In genomic region chr16:29667320-29667605, GRCh38 we compare ENCODE assay signal across 13 cellular contexts. TPM values are rescaled to one million over a fixed set of nuclear protein-coding genes. Genes with fewer than 3 reads are reported as not detected.
DNase-seq lines count a peak whose midpoint lies in the region; ATAC-seq, FAIRE-seq and TF ChIP-seq lines count a peak whose summit lies in the region.
"Not testable (repeated sequence)": the region's sequence is repeated elsewhere in the genome, so short reads cannot be mapped to it uniquely, and the experiment has no call there.
"Had no signal": no experiment of that assay in that cellular context is flagged by ENCODE, and none has a peak within 500 bp of the region (broad histone marks: within the 10 kb centered on the region; RNA-seq: fewer than 3 reads in every experiment).

No MANE protein-coding gene starts in this region.

- H2AFZ ChIP-seq in HepG2 (ENCODE audit: low read length) = not testable (repeated sequence)
- H2AFZ ChIP-seq in neural progenitor cell (replicated peaks) = peak overlapping the region; percentile 87

- in situ Hi-C loops in HepG2 (cut with HindIII; ENCODE audit: extremely low pct_ligation_motif_present, low pct_unique_long_range_greater_than_20kb) = not testable (repeated sequence)

- TF ChIP-seq CTCF in CD8-positive, alpha-beta T cell (IDR thresholded peaks at IDR 0.05); HepG2 (CRISPR knock-in tag; IDR thresholded peaks at IDR 0.05); neural progenitor cell (IDR thresholded peaks at IDR 0.05); upper lobe of right lung (IDR thresholded peaks at IDR 0.05): not testable (repeated sequence)

- H3K4me3 ChIP-seq in CD8-positive, alpha-beta T cell (ENCODE audit: low read depth, low read length) = peak overlapping the region; percentile 89
- H3K4me3 ChIP-seq in HepG2 (replicated peaks in 1 of 3; ENCODE audit: insufficient read depth in 1 of 3, low read depth in 2 of 3, low read length in 3 of 3) (peak overlapping the region in 1 of 3 experiments; percentile 9; a peak in 1 of 6 replicates), neural progenitor cell (peak overlapping the region; percentile 28)
- not testable (repeated sequence) for H3K4me3 ChIP-seq in upper lobe of right lung

- CTCF ChIA-PET in CD8-positive, alpha-beta T cell (lab: Charles Lee) = interaction anchor here (1.5 kb wide), 1 partner anchor 181 kb away, joined by 5 read pairs; no protein-coding TSS in a partner anchor
- CTCF ChIA-PET in HepG2 (lab: Yijun Ruan, JAX; ENCODE audit: low intra/inter-chr PET ratio, low total read pairs) = not testable (repeated sequence)

- H3F3A ChIP-seq in neural progenitor cell (ENCODE audit: low read depth) = peaks cover 18% of the 10 kb centered on the region

- H3K4me2 ChIP-seq in HepG2 (ENCODE audit: low read depth, low read length) (peak overlapping the region; percentile 70), neural progenitor cell (peak overlapping the region; percentile 67)

- not testable (repeated sequence) for TF ChIP-seq EP300 in HepG2 (IDR thresholded peaks at IDR 0.05; ENCODE audit: low read depth in 2 of 2, low read length in 2 of 2); HepG2 (CRISPR knock-in tag; IDR thresholded peaks at IDR 0.05; ENCODE audit: borderline replicate concordance)

- not testable (repeated sequence) for H3K27me3 ChIP-seq in CD8-positive, alpha-beta T cell (ENCODE audit: insufficient read depth, low read length); HepG2 (ENCODE audit: control insufficient read depth in 1 of 2, insufficient read depth in 2 of 2, low read length in 2 of 2); neural progenitor cell; upper lobe of right lung

- peaks cover 46% of the 10 kb centered on the region for H3K4me1 ChIP-seq in CD8-positive, alpha-beta T cell (ENCODE audit: insufficient read depth, low read length)
- peaks cover 53% of the 10 kb centered on the region for H3K4me1 ChIP-seq in HepG2 (ENCODE audit: insufficient read depth, low read length)
- H3K4me1 ChIP-seq in neural progenitor cell = peaks cover 21% of the 10 kb centered on the region
- H3K4me1 ChIP-seq in upper lobe of right lung = not testable (repeated sequence)

- peaks cover 59% of the 10 kb centered on the region for H3K4me1 Mint-ChIP-seq in CD8-positive, alpha-beta T cell (ENCODE audit: low read depth)
- H3K4me1 Mint-ChIP-seq in T-helper 1 cell treated with Interleukin-12 subunit alpha and Interleukin-12 subunit beta and Interleukin-4 antibody, amounts not matched to agents 30 μg/mL and 1 μg/mL, for 36 hours (ENCODE audit: low read depth) = peaks cover 35% of the 10 kb centered on the region
- H3K4me1 Mint-ChIP-seq in activated T-cell treated with anti-CD3 and anti-CD28 coated beads, Interleukin-2, amount 50 U/mL, for 4 hours (ENCODE audit: low read depth) = peaks cover 52% of the 10 kb centered on the region
- H3K4me1 Mint-ChIP-seq in central memory CD8-positive, alpha-beta T cell = peaks cover 66% of the 10 kb centered on the region
- H3K4me1 Mint-ChIP-seq in neural progenitor cell = peaks cover 45% of the 10 kb centered on the region

- ATAC-seq in CD8-positive, alpha-beta T cell; activated T-cell treated with anti-CD3 and anti-CD28 coated beads, Interleukin-2, amount 50 U/mL, for 4 hours; central memory CD8-positive, alpha-beta T cell (replicated peaks; ENCODE audit: extremely low read depth, poor library complexity, severe bottlenecking); HepG2; upper lobe of right lung: not testable (repeated sequence)

- POLR2A ChIA-PET in CD8-positive, alpha-beta T cell (lab: Charles Lee) = interaction anchor here (1.1 to 1.3 kb wide), 2 partner anchors 35 to 87 kb away, joined by 3 to 4 read pairs; no protein-coding TSS in a partner anchor
- POLR2A ChIA-PET in HepG2 (lab: Yijun Ruan, JAX) = interaction anchor here (1.8 kb wide), 1 partner anchor 12 kb away, joined by 15 read pairs; the partner anchor contains the start of gene QPRT

- H3K9ac ChIP-seq in HepG2 (ENCODE audit: insufficient read depth, low read depth, low read length) = peak overlapping the region; percentile 19; the same call in 1 of the 2 replicates
- H3K9ac ChIP-seq in neural progenitor cell = not testable (repeated sequence)

- H3K4me3 Mint-ChIP-seq in CD8-positive, alpha-beta T cell = peak overlapping the region; percentile 98
- peak overlapping the region; percentile 99 for H3K4me3 Mint-ChIP-seq in T-helper 1 cell treated with Interleukin-12 subunit alpha and Interleukin-12 subunit beta and Interleukin-4 antibody, amounts not matched to agents 30 μg/mL and 1 μg/mL, for 36 hours
- peak overlapping the region; percentile 94 for H3K4me3 Mint-ChIP-seq in activated T-cell treated with anti-CD3 and anti-CD28 coated beads, Interleukin-2, amount 50 U/mL, for 4 hours
- H3K4me3 Mint-ChIP-seq in central memory CD8-positive, alpha-beta T cell = peak overlapping the region; percentile 94
- peak overlapping the region; percentile 79 for H3K4me3 Mint-ChIP-seq in neural progenitor cell

- H3K36me3 ChIP-seq in CD8-positive, alpha-beta T cell (ENCODE audit: insufficient read depth, low read length); HepG2 (replicated peaks in 1 of 2; ENCODE audit: control insufficient read depth in 1 of 2, insufficient read depth in 2 of 2, low read length in 2 of 2); neural progenitor cell; upper lobe of right lung: not testable (repeated sequence)
- peaks cover 83% of the 10 kb centered on the region for H3K36me3 ChIP-seq in KOPT-K1 (ENCODE audit: insufficient read depth, low read length)

- peak overlapping the region; percentile 95 for H3K27ac Mint-ChIP-seq in CD8-positive, alpha-beta T cell
- peak overlapping the region; percentile 20 for H3K27ac Mint-ChIP-seq in T-helper 1 cell treated with Interleukin-12 subunit alpha and Interleukin-12 subunit beta and Interleukin-4 antibody, amounts not matched to agents 30 μg/mL and 1 μg/mL, for 36 hours
- peak overlapping the region; percentile 99 for H3K27ac Mint-ChIP-seq in central memory CD8-positive, alpha-beta T cell (ENCODE audit: low read depth)
- peak overlapping the region; percentile 97 for H3K27ac Mint-ChIP-seq in neural progenitor cell

- not testable (repeated sequence) for FAIRE-seq in HepG2 (lab: Jason Lieb, UNC)

- not testable (repeated sequence) for H3K27me3 Mint-ChIP-seq in CD8-positive, alpha-beta T cell (ENCODE audit: low read depth); T-helper 1 cell treated with Interleukin-12 subunit alpha and Interleukin-12 subunit beta and Interleukin-4 antibody, amounts not matched to agents 30 μg/mL and 1 μg/mL, for 36 hours (ENCODE audit: low read depth); activated T-cell treated with anti-CD3 and anti-CD28 coated beads, Interleukin-2, amount 50 U/mL, for 4 hours (ENCODE audit: low read depth); central memory CD8-positive, alpha-beta T cell
- peaks cover 10% of the 10 kb centered on the region for H3K27me3 Mint-ChIP-seq in neural progenitor cell (ENCODE audit: insufficient read depth, low read depth)

- intact Hi-C loops in CD8-positive, alpha-beta T cell (cut with DNase I, micrococcal nuclease); HepG2 (cut with micrococcal nuclease; ENCODE audit: unreplicated experiment); upper lobe of right lung (cut with DNase I): not testable (repeated sequence)

- peaks cover 53% of the 10 kb centered on the region for H3K36me3 Mint-ChIP-seq in CD8-positive, alpha-beta T cell
- H3K36me3 Mint-ChIP-seq in T-helper 1 cell treated with Interleukin-12 subunit alpha and Interleukin-12 subunit beta and Interleukin-4 antibody, amounts not matched to agents 30 μg/mL and 1 μg/mL, for 36 hours (ENCODE audit: low read depth) = peaks cover 58% of the 10 kb centered on the region
- not testable (repeated sequence) for H3K36me3 Mint-ChIP-seq in activated T-cell treated with anti-CD3 and anti-CD28 coated beads, Interleukin-2, amount 50 U/mL, for 4 hours (ENCODE audit: insufficient read depth); neural progenitor cell
- H3K36me3 Mint-ChIP-seq in central memory CD8-positive, alpha-beta T cell (ENCODE audit: insufficient read depth) = peaks cover 65% of the 10 kb centered on the region

- BruUV-seq in HepG2 (replicated peaks; lab: Mats Ljungman, UMichigan) = not testable (repeated sequence)

- 78% methylated on average over 6 of the region's 6 CpGs for WGBS in HepG2 (ENCODE audit: low lambda C conversion rate)

- TF ChIP-seq POLR2A in HepG2 (IDR thresholded peaks at IDR 0.05; ENCODE audit: insufficient read depth in 1 of 2, low read depth in 2 of 2, low read length in 2 of 2) = not testable (repeated sequence)

- DNase-seq in CD8-positive, alpha-beta T cell; activated T-cell treated with anti-CD3 and anti-CD28 coated beads, Interleukin-2, amount 50 U/mL, for 4 hours; central memory CD8-positive, alpha-beta T cell (ENCODE audit: low spot score in 2 of 2); HepG2 (ENCODE audit: low spot score); neural progenitor cell (ENCODE audit: low spot score); upper lobe of right lung: not testable (repeated sequence)

- H3K79me2 ChIP-seq in HepG2 (ENCODE audit: insufficient read depth, low read length); neural progenitor cell (ENCODE audit: low read depth): not testable (repeated sequence)

- not testable (repeated sequence) for H3K9me3 ChIP-seq in CD8-positive, alpha-beta T cell (ENCODE audit: low read length); KOPT-K1 (ENCODE audit: insufficient read depth, low read length, poor library complexity, severe bottlenecking); HepG2 (ENCODE audit: low read length); neural progenitor cell (ENCODE audit: low read depth); upper lobe of right lung

- H3K27ac ChIP-seq in CD8-positive, alpha-beta T cell (ENCODE audit: low read depth, low read length); HepG2 (ENCODE audit: extremely low read length, insufficient read depth, low read length): not testable (repeated sequence)
- H3K27ac ChIP-seq in KOPT-K1 (ENCODE audit: low read depth, low read length, poor library complexity, severe bottlenecking) (peak overlapping the region; percentile 100), neural progenitor cell (peak overlapping the region; percentile 60), upper lobe of right lung (peak overlapping the region; percentile 51)

- not testable (repeated sequence) for H3K9me3 Mint-ChIP-seq in CD8-positive, alpha-beta T cell; T-helper 1 cell treated with Interleukin-12 subunit alpha and Interleukin-12 subunit beta and Interleukin-4 antibody, amounts not matched to agents 30 μg/mL and 1 μg/mL, for 36 hours; activated T-cell treated with anti-CD3 and anti-CD28 coated beads, Interleukin-2, amount 50 U/mL, for 4 hours; central memory CD8-positive, alpha-beta T cell; neural progenitor cell

- H4K20me1 ChIP-seq in HepG2 (ENCODE audit: insufficient read depth, low read length); neural progenitor cell (ENCODE audit: low read depth): not testable (repeated sequence)

- TF ChIP-seq RAD21 in HepG2 (CRISPR knock-in tag; IDR thresholded peaks at IDR 0.05) = not testable (repeated sequence)

RNA-seq across cellular contexts. Expression of gene SPN, which starts 4.2 kb away (rescaled TPM):
- total RNA-seq in CD8-positive, alpha-beta T cell = 10 to 100 TPM; 36.9 to 38.2 TPM
- 10 to 100 TPM; 37.5 to 41.0 (median 39.9) TPM for total RNA-seq in activated T-cell treated with anti-CD3 and anti-CD28 coated beads, Interleukin-2, amount 50 U/mL, for 4 hours
- total RNA-seq in HepG2 (2016; rRNA removed; fragmentation: Illumina TruSeq; extraction: Trizol) = 0.22 and 0.38 TPM in 2 replicates
- total RNA-seq in HepG2 (2016; cell fraction: cytosol; rRNA removed; fragmentation: Illumina TruSeq; extraction: Trizol; ENCODE audit: low read depth) = 0.10 TPM in 1 of 2 replicates, not detected in the other
- total RNA-seq in HepG2 (2016; cell fraction: insoluble cytoplasmic fraction; rRNA removed; fragmentation: Illumina TruSeq; extraction: Trizol) = 0.10 and 0.35 TPM in 2 replicates
- total RNA-seq in HepG2 (2016; cell fraction: membrane; rRNA removed; fragmentation: Illumina TruSeq; extraction: Trizol) = 0.06 TPM in 1 of 2 replicates, not detected in the other
- total RNA-seq in HepG2 (2016; cell fraction: nucleus; rRNA removed; fragmentation: Illumina TruSeq; extraction: Trizol) = 0.28 and 0.34 TPM in 2 replicates
- 1.6 and 3.8 TPM in 2 replicates for polyA plus RNA-seq in HepG2 (2011; rRNA removed)
- polyA plus RNA-seq in HepG2 (2011; cell fraction: cytosol; rRNA removed) = 0.94 and 1.1 TPM in 2 replicates
- 1.1 and 2.5 TPM in 2 replicates for polyA plus RNA-seq in HepG2 (2011; cell fraction: nucleus; rRNA removed)
- 2.4 and 2.5 TPM in 2 replicates for polyA plus RNA-seq in HepG2 (2012)
- polyA plus RNA-seq in HepG2 (2016; cell fraction: cytosol; fragmentation: Illumina TruSeq; extraction: Trizol; ENCODE audit: low read depth) = 0.07 and 0.09 TPM in 2 replicates
- 0.25 and 0.39 TPM in 2 replicates for polyA plus RNA-seq in HepG2 (2016; cell fraction: insoluble cytoplasmic fraction; fragmentation: Illumina TruSeq; extraction: Trizol; ENCODE audit: low read depth)
- 0.13 and 0.23 TPM in 2 replicates for polyA plus RNA-seq in HepG2 (2016; cell fraction: membrane; fragmentation: Illumina TruSeq; extraction: Trizol; ENCODE audit: low read depth)
- polyA plus RNA-seq in HepG2 (2016; cell fraction: nucleus; fragmentation: Illumina TruSeq; extraction: Trizol; ENCODE audit: insufficient read depth, low read depth) = 0.44 and 1.1 TPM in 2 replicates
- polyA minus RNA-seq in HepG2 (2011; rRNA and poly(A)+ RNA removed; ENCODE audit: low replicate concordance) = 1.7 and 5.3 TPM in 2 replicates
- polyA minus RNA-seq in HepG2 (2011; cell fraction: cytosol; rRNA and poly(A)+ RNA removed) = 0.79 and 1.7 TPM in 2 replicates
- 0.52 and 1.4 TPM in 2 replicates for polyA minus RNA-seq in HepG2 (2011; cell fraction: nucleus; rRNA and poly(A)+ RNA removed)
- 0.02 and 0.25 TPM in 2 replicates for total RNA-seq in neural progenitor cell (ENCODE audit: low replicate concordance)
- 70.7 TPM for total RNA-seq in upper lobe of right lung
- total RNA-seq: fibroblast of lung, glomerular endothelial cell, GM23248, IMR-90, osteocyte had no signal
- polyA plus RNA-seq: GM23248, IMR-90 had no signal

RNA-seq across cellular contexts. Expression of gene QPRT, which starts 11.7 kb away (rescaled TPM):
- total RNA-seq in CD8-positive, alpha-beta T cell = under 1 TPM in 1 of 2 experiments, not detected in 1; 0.76 TPM
- total RNA-seq in activated T-cell treated with anti-CD3 and anti-CD28 coated beads, Interleukin-2, amount 50 U/mL, for 4 hours = 1 to 10 TPM; 1.9 to 3.0 (median 2.1) TPM
- total RNA-seq in HepG2 (2016; rRNA removed; fragmentation: Illumina TruSeq; extraction: Trizol) = 218 and 244 TPM in 2 replicates
- 87.1 and 92.9 TPM in 2 replicates for total RNA-seq in HepG2 (2016; cell fraction: cytosol; rRNA removed; fragmentation: Illumina TruSeq; extraction: Trizol; ENCODE audit: low read depth)
- total RNA-seq in HepG2 (2016; cell fraction: insoluble cytoplasmic fraction; rRNA removed; fragmentation: Illumina TruSeq; extraction: Trizol) = 223 and 253 TPM in 2 replicates
- 152 and 159 TPM in 2 replicates for total RNA-seq in HepG2 (2016; cell fraction: membrane; rRNA removed; fragmentation: Illumina TruSeq; extraction: Trizol)
- 99.3 and 115 TPM in 2 replicates for total RNA-seq in HepG2 (2016; cell fraction: nucleus; rRNA removed; fragmentation: Illumina TruSeq; extraction: Trizol)
- polyA plus RNA-seq in HepG2 (2011; rRNA removed) = 130 and 137 TPM in 2 replicates
- 103 and 170 TPM in 2 replicates for polyA plus RNA-seq in HepG2 (2011; cell fraction: cytosol; rRNA removed)
- polyA plus RNA-seq in HepG2 (2011; cell fraction: nucleus; rRNA removed) = 80.0 and 88.2 TPM in 2 replicates
- 123 and 130 TPM in 2 replicates for polyA plus RNA-seq in HepG2 (2012)
- polyA plus RNA-seq in HepG2 (2016; cell fraction: cytosol; fragmentation: Illumina TruSeq; extraction: Trizol; ENCODE audit: low read depth) = 105 and 118 TPM in 2 replicates
- 245 and 255 TPM in 2 replicates for polyA plus RNA-seq in HepG2 (2016; cell fraction: insoluble cytoplasmic fraction; fragmentation: Illumina TruSeq; extraction: Trizol; ENCODE audit: low read depth)
- 133 and 135 TPM in 2 replicates for polyA plus RNA-seq in HepG2 (2016; cell fraction: membrane; fragmentation: Illumina TruSeq; extraction: Trizol; ENCODE audit: low read depth)
- polyA plus RNA-seq in HepG2 (2016; cell fraction: nucleus; fragmentation: Illumina TruSeq; extraction: Trizol; ENCODE audit: insufficient read depth, low read depth) = 215 and 218 TPM in 2 replicates
- polyA minus RNA-seq in HepG2 (2011; rRNA and poly(A)+ RNA removed; ENCODE audit: low replicate concordance) = 1.2 and 248 TPM in 2 replicates
- polyA minus RNA-seq in HepG2 (2011; cell fraction: cytosol; rRNA and poly(A)+ RNA removed) = 160 and 171 TPM in 2 replicates
- polyA minus RNA-seq in HepG2 (2011; cell fraction: nucleus; rRNA and poly(A)+ RNA removed) = 30.1 and 34.9 TPM in 2 replicates
- total RNA-seq in neural progenitor cell (ENCODE audit: low replicate concordance) = 49.6 and 112 TPM in 2 replicates
- total RNA-seq in upper lobe of right lung = 15.0 TPM

Comparison
In these comparisons a context has a peak if more than half of its experiments do, and no peak if none do; other contexts are left out.
1. H3K27ac Mint-ChIP-seq: peak in every context shown above with its lines; median percentile 99 in central memory CD8-positive, alpha-beta T cell; 97 in neural progenitor cell; 95 in CD8-positive, alpha-beta T cell; 20 in T-helper 1 cell treated with Interleukin-12 subunit alpha and Interleukin-12 subunit beta and Interleukin-4 antibody, amounts not matched to agents 30 μg/mL and 1 μg/mL, for 36 hours.
2. RNA of gene SPN, which starts 4.2 kb away (total RNA-seq): 70.7 TPM in upper lobe of right lung (single experiment), 37.5 to 41.0 TPM in activated T-cell treated with anti-CD3 and anti-CD28 coated beads, Interleukin-2, amount 50 U/mL, for 4 hours and 36.9 to 38.2 TPM in CD8-positive, alpha-beta T cell; 0.06 to 0.38 TPM in HepG2 and 0.02 to 0.25 TPM in neural progenitor cell; every median in the first group is over 10 times any median in the second.
3. Peak in every context shown above with its lines, with median percentiles within 50 percentile points of each other: H3K4me3 Mint-ChIP-seq.